23 cellular contexts compared by ENCODE assay signal in the genomic region with DNA sequence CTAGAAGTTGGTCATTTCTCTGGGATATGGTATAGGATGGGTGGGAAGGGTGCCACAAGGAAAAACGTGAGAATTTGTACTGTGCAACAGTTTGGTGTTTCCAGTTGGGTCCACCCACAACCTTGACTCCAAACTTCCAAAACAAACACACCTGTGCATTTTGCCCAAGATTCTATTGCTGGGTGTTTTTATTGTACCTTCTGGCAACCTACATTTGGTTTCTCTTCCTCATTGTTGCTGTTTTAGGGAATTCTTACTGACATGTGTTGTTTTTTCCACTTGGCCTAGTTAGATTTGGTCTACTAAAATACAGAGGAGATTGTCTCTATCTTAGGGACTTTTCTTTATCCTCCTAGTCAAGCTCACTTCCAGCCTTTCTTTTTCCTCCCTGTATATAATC. TPM values are rescaled to one million over a fixed set of nuclear protein-coding genes. Genes with fewer than 3 reads are reported as not detected.
A peak's percentile ranks its signal among the peaks of the same experiment; 100 is the strongest.
DNase-seq lines count a peak whose midpoint lies in the region; ATAC-seq and TF ChIP-seq lines count a peak whose summit lies in the region.
"Had no signal": no experiment of that assay in that cellular context is flagged by ENCODE, and none has a peak within 500 bp of the region (broad histone marks: within the 10 kb centered on the region; RNA-seq: fewer than 3 reads in every experiment).

No MANE protein-coding gene starts in this region.

- H2AFZ ChIP-seq in OCI-LY7 (ENCODE audit: low read length): no peak overlapping the region

- ATAC-seq in memory B cell (ENCODE audit: low read depth): no peak
- ATAC-seq in GM21786 (IDR thresholded peaks at IDR 0.05; ENCODE audit: unreplicated experiment): no peak
- ATAC-seq in CD4-positive, alpha-beta T cell (ENCODE audit: poor library complexity): no peak
- ATAC-seq: activated CD8-positive, alpha-beta T cell treated with anti-CD3 and anti-CD28 coated beads, Interleukin-2, amount 10 ng/mL, durations not matched to agents 7 days and 5 days; esophagus mucosa; foreskin keratinocyte; heart left ventricle had no signal

- H3K4me1 ChIP-seq in OCI-LY7 (ENCODE audit: insufficient read depth, low read length, poor library complexity, severe bottlenecking) (peaks cover 42% of the 10 kb centered on the region), thyroid gland (peaks cover 20 to 27% of the 10 kb centered on the region in 2 donors)

- peak overlapping the region; percentile 51 for H3K4me2 ChIP-seq in OCI-LY7 (ENCODE audit: low read length)
- H3K4me2 ChIP-seq: smooth muscle cell had no signal

- H3K9me3 ChIP-seq in OCI-LY7 (ENCODE audit: low read length): 0 out of 2 replicates have a peak, but pooled peaks cover 14% of the 10 kb centered on the region
- H3K9me3 ChIP-seq in thyroid gland: no peaks in the 10 kb centered on the region
- peaks cover 9% of the 10 kb centered on the region for H3K9me3 ChIP-seq in CD4-positive, alpha-beta T cell (ENCODE audit: control insufficient read depth, low read length)

- TF ChIP-seq CTCF in OCI-LY7 (conservative IDR thresholded peaks at IDR 0.05; ENCODE audit: low read length): no peak
- TF ChIP-seq CTCF in thyroid gland (IDR thresholded peaks at IDR 0.05): no peak
- TF ChIP-seq CTCF in CD4-positive, alpha-beta T cell (IDR thresholded peaks at IDR 0.05): no peak

- DNase-seq in NCI-H146 (lab: John Stamatoyannopoulos, UW): peak; percentile 23
- DNase-seq in NCI-H146 treated with DMSO at 0.1 percent for 48 hours (lab: John Stamatoyannopoulos, UW; ENCODE audit: unreplicated experiment): no peak
- peak; percentile 17 for DNase-seq in OCI-LY7 (ENCODE audit: low spot score)
- no peak for DNase-seq in memory B cell (ENCODE audit: low spot score in 2 of 2)
- DNase-seq in thyroid gland: no peak
- DNase-seq in CD4-positive, alpha-beta T cell: no peak
- no peak for DNase-seq in Kasumi-1 (lab: John Stamatoyannopoulos, UW)
- DNase-seq: activated CD8-positive, alpha-beta T cell treated with anti-CD3 and anti-CD28 coated beads, Interleukin-2, amount 10 ng/mL, durations not matched to agents 7 days and 5 days; activated effector memory CD4-positive, alpha-beta T cell treated with Interleukin-2 at 50 U/mL for 16 hours; foreskin keratinocyte; heart left ventricle; NCI-H1092; occipital lobe; stimulated activated CD4-positive, alpha-beta T cell treated with anti-CD3 and anti-CD28 coated beads, Interleukin-2, amount 100 ng/mL, for 24 hours had no signal

- H4K20me1 ChIP-seq in OCI-LY7 (ENCODE audit: insufficient read depth, low read length): peaks cover 13% of the 10 kb centered on the region

- peaks cover 21% of the 10 kb centered on the region for H3K36me3 ChIP-seq in OCI-LY7 (ENCODE audit: insufficient read depth, low read length)
- H3K36me3 ChIP-seq in thyroid gland: no peaks in the 10 kb centered on the region
- H3K36me3 ChIP-seq: ascending aorta had no signal

- H3K27me3 Mint-ChIP-seq in memory B cell: no peaks in the 10 kb centered on the region
- no peaks in the 10 kb centered on the region for H3K27me3 Mint-ChIP-seq in CD4-positive, alpha-beta T cell
- H3K27me3 Mint-ChIP-seq: activated naive CD8-positive, alpha-beta T cell had no signal

- peaks cover 13% of the 10 kb centered on the region for H3K36me3 Mint-ChIP-seq in memory B cell
- peaks cover 26% of the 10 kb centered on the region for H3K36me3 Mint-ChIP-seq in CD4-positive, alpha-beta T cell (ENCODE audit: low read depth)

- peaks cover 49% of the 10 kb centered on the region for H3K4me1 Mint-ChIP-seq in memory B cell
- peaks cover 47% of the 10 kb centered on the region for H3K4me1 Mint-ChIP-seq in CD4-positive, alpha-beta T cell (ENCODE audit: low read depth)

- TF ChIP-seq POLR2A in thyroid gland (IDR thresholded peaks at IDR 0.05): peak in 1 of 2 donors; percentile 16

- H3K27ac Mint-ChIP-seq in memory B cell: peak overlapping the region; percentile 73
- no peak overlapping the region for H3K27ac Mint-ChIP-seq in CD4-positive, alpha-beta T cell
- H3K27ac Mint-ChIP-seq: activated CD8-positive, alpha-beta T cell treated with anti-CD3 and anti-CD28 coated beads, Interleukin-2, amount 10 ng/mL, durations not matched to agents 7 days and 5 days; activated naive CD8-positive, alpha-beta T cell; endodermal cell; T-helper 1 cell treated with Interleukin-12 subunit alpha and Interleukin-12 subunit beta and Interleukin-4 antibody, amounts not matched to agents 30 μg/mL and 1 μg/mL, for 36 hours had no signal

- H3K4me3 ChIP-seq in OCI-LY7 (ENCODE audit: low read depth, low read length, poor library complexity, severe bottlenecking) (no peak overlapping the region), thyroid gland (replicated peaks in 1 of 3) (no peak overlapping the region)
- H3K4me3 ChIP-seq: ascending aorta, heart left ventricle, smooth muscle cell had no signal

- H3K9me2 ChIP-seq in OCI-LY7 (ENCODE audit: insufficient read depth, low read length): no peaks in the 10 kb centered on the region

- H3K27ac ChIP-seq in OCI-LY7 (ENCODE audit: low read depth, low read length, poor library complexity, severe bottlenecking) (peak overlapping the region; percentile 6), thyroid gland (peak overlapping the region; percentile 74 to 89 (median 75))
- no peak overlapping the region for H3K27ac ChIP-seq in CD4-positive, alpha-beta T cell (ENCODE audit: low read depth, low read length)
- H3K27ac ChIP-seq: 22Rv1, ascending aorta, foreskin keratinocyte, heart left ventricle, HL-60 had no signal

- peaks cover 42% of the 10 kb centered on the region; the same call in 1 of the 2 replicates for H3K79me2 ChIP-seq in OCI-LY7 (ENCODE audit: insufficient read depth, low read depth, low read length)

- intact Hi-C loops in OCI-LY7 (cut with micrococcal nuclease; ENCODE audit: unreplicated experiment): no loop called here
- intact Hi-C loops in thyroid gland (cut with DNase I): no loop called here
- intact Hi-C loops in CD4-positive, alpha-beta T cell (cut with DNase I, micrococcal nuclease): no loop called here

- BruUV-seq in OCI-LY7 (replicated peaks; lab: Mats Ljungman, UMichigan): no TSS peak

- no peaks in the 10 kb centered on the region for H3K27me3 ChIP-seq in thyroid gland
- no peaks in the 10 kb centered on the region for H3K27me3 ChIP-seq in CD4-positive, alpha-beta T cell (ENCODE audit: control insufficient read depth, insufficient read depth, low read length)
- H3K27me3 ChIP-seq: ascending aorta, foreskin keratinocyte, heart left ventricle had no signal

- H3K9me3 Mint-ChIP-seq in memory B cell: no peaks in the 10 kb centered on the region
- peaks cover 5% of the 10 kb centered on the region for H3K9me3 Mint-ChIP-seq in CD4-positive, alpha-beta T cell

- no peak overlapping the region for H3K4me3 Mint-ChIP-seq in memory B cell
- no peak overlapping the region for H3K4me3 Mint-ChIP-seq in CD4-positive, alpha-beta T cell
- H3K4me3 Mint-ChIP-seq: activated CD8-positive, alpha-beta T cell treated with anti-CD3 and anti-CD28 coated beads, Interleukin-2, amount 10 ng/mL, durations not matched to agents 7 days and 5 days; activated naive CD8-positive, alpha-beta T cell; endodermal cell; T-helper 1 cell treated with Interleukin-12 subunit alpha and Interleukin-12 subunit beta and Interleukin-4 antibody, amounts not matched to agents 30 μg/mL and 1 μg/mL, for 36 hours had no signal

- CTCF ChIA-PET in OCI-LY7 (lab: Charles Lee; ENCODE audit: unreplicated experiment): no interaction called here
- CTCF ChIA-PET in CD4-positive, alpha-beta T cell (lab: Charles Lee): interaction anchor here (0.6 kb wide), 1 partner anchor 826 kb away, joined by 4 read pairs; no protein-coding TSS in a partner anchor

- 0% methylated on average over 1 of the region's 1 CpG for WGBS in thyroid gland, 2 donors

- POLR2A ChIA-PET in OCI-LY7 (lab: Charles Lee): interaction anchor here (0.6 to 1.1 kb wide), 5 partner anchors 13 to 185 kb away, joined by 3 to 6 read pairs (median 4); no protein-coding TSS in a partner anchor
- POLR2A ChIA-PET in CD4-positive, alpha-beta T cell (lab: Charles Lee): no interaction called here

RNA-seq across cellular contexts. Expression of a gene that starts 16.7 kb away (rescaled TPM):
- total RNA-seq in OCI-LY7 (2014; rRNA removed; shearing (Covaris generic)): 63.7 and 64.8 TPM in 2 replicates
- total RNA-seq in OCI-LY7 (2022) (51.4 and 62.1 TPM in 2 replicates), thyroid gland (100 to 1,000 TPM; 209 to 459 (median 292) TPM)
- 10 to 100 TPM; 66.1 to 68.2 TPM for total RNA-seq in CD4-positive, alpha-beta T cell

Comparison
In these comparisons a context has a peak if more than half of its experiments do, and no peak if none do; other contexts are left out.
1. DNase-seq: peak in NCI-H146 (single experiment) and OCI-LY7 (single experiment); none in NCI-H146 treated with DMSO at 0.1 percent for 48 hours (single experiment), memory B cell (0 of 2), thyroid gland (0 of 2), CD4-positive, alpha-beta T cell (0 of 10) and Kasumi-1 (0 of 2).